In genomic region chr6:109791301-109791700, GRCh38 we compare ENCODE assay signal across 19 cellular contexts.
DNase-seq lines count a peak whose midpoint lies in the region; ATAC-seq, FAIRE-seq and TF ChIP-seq lines count a peak whose summit lies in the region.
"Had no signal": no experiment of that assay in that cellular context is flagged by ENCODE, and none has a peak within 500 bp of the region (broad histone marks: within the 10 kb centered on the region; RNA-seq: fewer than 3 reads in every experiment).

No MANE protein-coding gene starts in this region.

- H3K9me3 ChIP-seq in K562 (replicated peaks; ENCODE audit: control insufficient read depth, insufficient read depth, low read depth, low read length): no peaks in the 10 kb centered on the region
- H3K9me3 ChIP-seq: BE2C, mucosa of descending colon, ovary had no signal

- intact Hi-C loops in K562 (cut with micrococcal nuclease): no loop called here

- POLR2A ChIA-PET in K562 (lab: Yijun Ruan, JAX): interaction anchor here (0.6 kb wide), 2 partner anchors 8 to 66 kb away, joined by 3 read pairs; no protein-coding TSS in a partner anchor

- H3K9ac ChIP-seq in K562 (ENCODE audit: insufficient read depth in 1 of 2, low read depth in 2 of 2, low read length in 2 of 2): no peak overlapping the region

- no peaks in the 10 kb centered on the region for H3K4me1 ChIP-seq in K562 (replicated peaks in 1 of 2; ENCODE audit: control insufficient read depth in 2 of 2, insufficient read depth in 2 of 2, low read length in 2 of 2)
- H3K4me1 ChIP-seq: BE2C had no signal

- no peak overlapping the region for H3K27ac Mint-ChIP-seq in stimulated activated naive CD8-positive, alpha-beta T cell treated with anti-CD3 and anti-CD28 coated beads, Interleukin-15, amount 100 ng/mL, for 72 hours
- H3K27ac Mint-ChIP-seq: stimulated activated memory B cell treated with anti-CD40 and anti-IgM and Interleukin-4, amounts not matched to agents 10 μg/mL and 1 μg/mL and 100 μg/mL, for 72 hours had no signal

- ATAC-seq in K562: peak; percentile 75; the same call in 2 of the 3 replicates
- ATAC-seq in GM21786 (IDR thresholded peaks at IDR 0.05; ENCODE audit: unreplicated experiment): no peak
- no peak for ATAC-seq in stimulated activated naive CD8-positive, alpha-beta T cell treated with anti-CD3 and anti-CD28 coated beads, Interleukin-15, amount 100 ng/mL, for 72 hours
- ATAC-seq: mucosa of descending colon; stimulated activated memory B cell treated with anti-CD40 and anti-IgM and Interleukin-4, amounts not matched to agents 10 μg/mL and 1 μg/mL and 100 μg/mL, for 72 hours had no signal

- H3K27ac ChIP-seq in K562 (ENCODE audit: extremely low read depth, low read depth, low read length): no peak overlapping the region
- H3K27ac ChIP-seq: ovary, VCaP had no signal

- no peaks in the 10 kb centered on the region; the same call in 1 of the 2 replicates for H3K36me3 ChIP-seq in H7 (replicated peaks; ENCODE audit: control insufficient read depth, insufficient read depth, low read length)
- no peaks in the 10 kb centered on the region for H3K36me3 ChIP-seq in K562 (ENCODE audit: control insufficient read depth, insufficient read depth, low read length)
- H3K36me3 ChIP-seq: BE2C, ovary had no signal

- DNase-seq in H7 (peak; percentile 55), K562 (ENCODE audit: extremely low read depth in 1 of 4, low spot score in 3 of 4) (peak in 2 of 4 experiments; percentile 13 to 16), left kidney (ENCODE audit: low read depth, low spot score) (peak; percentile 89), superior temporal gyrus (ENCODE audit: extremely low spot score) (peak; percentile 25), NCI-H1092 treated with DMSO at 0.1 percent for 48 hours (lab: John Stamatoyannopoulos, UW) (no peak)
- DNase-seq in stimulated activated naive CD8-positive, alpha-beta T cell treated with anti-CD3 and anti-CD28 coated beads, Interleukin-15, amount 100 ng/mL, for 72 hours: no peak
- DNase-seq: BE2C, mucosa of descending colon, NCI-H1694, NCI-H524 treated with DMSO at 0.1 percent for 48 hours, ovary, small intestine had no signal

- in situ Hi-C loops in K562 (cut with MboI): no loop called here

- H2AFZ ChIP-seq in K562 (ENCODE audit: low read depth, low read length): no peak overlapping the region

- H3K27me3 ChIP-seq in H7 (ENCODE audit: control insufficient read depth, insufficient read depth, low read length): no peaks in the 10 kb centered on the region
- H3K27me3 ChIP-seq in K562 (ENCODE audit: control insufficient read depth in 2 of 2, insufficient read depth in 2 of 2, low read length in 2 of 2): peaks cover 0 to 12% of the 10 kb centered on the region in 2 experiments; a peak in 2 of 5 replicates
- H3K27me3 ChIP-seq: BE2C, ovary had no signal

- H3K27me3 Mint-ChIP-seq in stimulated activated naive CD8-positive, alpha-beta T cell treated with anti-CD3 and anti-CD28 coated beads, Interleukin-15, amount 100 ng/mL, for 72 hours: no peaks in the 10 kb centered on the region
- H3K27me3 Mint-ChIP-seq: stimulated activated memory B cell treated with anti-CD40 and anti-IgM and Interleukin-4, amounts not matched to agents 10 μg/mL and 1 μg/mL and 100 μg/mL, for 72 hours had no signal

- TF ChIP-seq POLR2A in K562 (conservative IDR thresholded peaks at IDR 0.05): no peak

- 10% methylated on average over 12 of the region's 12 CpGs for WGBS in K562 (ENCODE audit: insufficient coverage, low coverage, missing lambda C conversion rate)

- no peak for TF ChIP-seq EP300 in K562 (IDR thresholded peaks at IDR 0.05; ENCODE audit: low read length)

- no peak overlapping the region for H3K4me2 ChIP-seq in K562 (ENCODE audit: insufficient read depth, low read length)

- no peaks in the 10 kb centered on the region for H3K79me2 ChIP-seq in K562 (ENCODE audit: control insufficient read depth, insufficient read depth, low read length)

- no peaks in the 10 kb centered on the region for H3K9me3 Mint-ChIP-seq in stimulated activated naive CD8-positive, alpha-beta T cell treated with anti-CD3 and anti-CD28 coated beads, Interleukin-15, amount 100 ng/mL, for 72 hours
- H3K9me3 Mint-ChIP-seq: stimulated activated memory B cell treated with anti-CD40 and anti-IgM and Interleukin-4, amounts not matched to agents 10 μg/mL and 1 μg/mL and 100 μg/mL, for 72 hours had no signal

- BruUV-seq in K562 (replicated peaks; lab: Mats Ljungman, UMichigan): no TSS peak

- H3K4me3 ChIP-seq in H7 (ENCODE audit: insufficient read depth, low read depth, low read length) (no peak overlapping the region), K562 (no peak overlapping the region)
- H3K4me3 ChIP-seq: mucosa of descending colon, ovary had no signal

- no peak overlapping the region for H3K4me3 Mint-ChIP-seq in stimulated activated naive CD8-positive, alpha-beta T cell treated with anti-CD3 and anti-CD28 coated beads, Interleukin-15, amount 100 ng/mL, for 72 hours
- H3K4me3 Mint-ChIP-seq: stimulated activated memory B cell treated with anti-CD40 and anti-IgM and Interleukin-4, amounts not matched to agents 10 μg/mL and 1 μg/mL and 100 μg/mL, for 72 hours had no signal

- peaks cover 7% of the 10 kb centered on the region for H3K4me1 Mint-ChIP-seq in stimulated activated naive CD8-positive, alpha-beta T cell treated with anti-CD3 and anti-CD28 coated beads, Interleukin-15, amount 100 ng/mL, for 72 hours

- FAIRE-seq in K562 (lab: Jason Lieb, UNC): no peak
- FAIRE-seq: colon, D721Med, endothelial cell of umbilical vein, GM18507, small intestine had no signal

- CTCF ChIA-PET in K562 (lab: Yijun Ruan, JAX; ENCODE audit: low intra/inter-chr PET ratio): interaction anchor here (1.0 kb wide), 1 partner anchor 11 kb away, joined by 3 read pairs; no protein-coding TSS in a partner anchor

- no peaks in the 10 kb centered on the region for H3K9me1 ChIP-seq in K562 (ENCODE audit: control insufficient read depth, insufficient read depth, low read length)

- no peaks in the 10 kb centered on the region for H4K20me1 ChIP-seq in K562 (replicated peaks; ENCODE audit: control insufficient read depth, insufficient read depth, low read length)

- peak in 1 of 2 experiments; percentile 21; a peak in 1 of 4 replicates for TF ChIP-seq RAD21 in K562 (CRISPR knock-in tag; conservative IDR thresholded peaks at IDR 0.05 in 1 of 2, IDR thresholded peaks at IDR 0.05 in 1 of 2)

- TF ChIP-seq CTCF in K562 (IDR thresholded peaks at IDR 0.05 in 2 of 3, conservative IDR thresholded peaks at IDR 0.05 in 1 of 3; ENCODE audit: insufficient read depth in 2 of 3, low read depth in 1 of 3, low read length in 3 of 3): no peak

TF ChIP-seq in K562, 482 proteins besides CTCF, POLR2A, EP300 and RAD21:
- TF ChIP-seq ZNF146 (CRISPR knock-in tag; IDR thresholded peaks at IDR 0.05; ENCODE audit: unreplicated experiment): no peak
- TF ChIP-seq KLF6 (CRISPR knock-in tag; IDR thresholded peaks at IDR 0.05; ENCODE audit: borderline replicate concordance): peak; percentile 91; the same call in 1 of the 2 replicates
- TF ChIP-seq EGR1 (conservative IDR thresholded peaks at IDR 0.05): 0 out of 2 replicates have a peak, but pooled peaks have one; percentile 6
- TF ChIP-seq ZNF696 (CRISPR knock-in tag; conservative IDR thresholded peaks at IDR 0.05): no peak

Comparison
In these comparisons a context has a peak if more than half of its experiments do, and no peak if none do; other contexts are left out.
1. DNase-seq: peak in H7 (single experiment), left kidney (single experiment) and superior temporal gyrus (single experiment); none in stimulated activated naive CD8-positive, alpha-beta T cell treated with anti-CD3 and anti-CD28 coated beads, Interleukin-15, amount 100 ng/mL, for 72 hours (0 of 2) and NCI-H1092 treated with DMSO at 0.1 percent for 48 hours (single experiment).